In genomic region chr5:174532453-174533126, GRCh38 we compare ENCODE assay signal across 2 cellular contexts.
A peak's percentile ranks its signal among the peaks of the same experiment; 100 is the strongest.
TF ChIP-seq lines count a peak whose summit lies in the region.

No MANE protein-coding gene starts in this region.

TF ChIP-seq in GM23338, 12 proteins besides CTCF, POLR2A, EP300 and RAD21:
- TF ChIP-seq ZNF462 (CRISPR knock-in tag; IDR thresholded peaks at IDR 0.05) (no peak; the same call in 1 of the 2 replicates), JUNB (IDR thresholded peaks at IDR 0.05; ENCODE audit: unreplicated experiment) (no peak), CREB1 (CRISPR knock-in tag; IDR thresholded peaks at IDR 0.05; ENCODE audit: low read depth) (peak; percentile 53; the same call in 1 of the 2 replicates), POLR2AphosphoS5 (IDR thresholded peaks at IDR 0.05; ENCODE audit: low read depth) (peak; percentile 35; the same call in 1 of the 2 replicates), STAT1 (IDR thresholded peaks at IDR 0.05; ENCODE audit: unreplicated experiment) (no peak), EZH2 (IDR thresholded peaks at IDR 0.05; ENCODE audit: low read depth, unreplicated experiment) (no peak), ZNF114 (CRISPR knock-in tag; IDR thresholded peaks at IDR 0.05) (no peak)
- TF ChIP-seq, protein P1, sequence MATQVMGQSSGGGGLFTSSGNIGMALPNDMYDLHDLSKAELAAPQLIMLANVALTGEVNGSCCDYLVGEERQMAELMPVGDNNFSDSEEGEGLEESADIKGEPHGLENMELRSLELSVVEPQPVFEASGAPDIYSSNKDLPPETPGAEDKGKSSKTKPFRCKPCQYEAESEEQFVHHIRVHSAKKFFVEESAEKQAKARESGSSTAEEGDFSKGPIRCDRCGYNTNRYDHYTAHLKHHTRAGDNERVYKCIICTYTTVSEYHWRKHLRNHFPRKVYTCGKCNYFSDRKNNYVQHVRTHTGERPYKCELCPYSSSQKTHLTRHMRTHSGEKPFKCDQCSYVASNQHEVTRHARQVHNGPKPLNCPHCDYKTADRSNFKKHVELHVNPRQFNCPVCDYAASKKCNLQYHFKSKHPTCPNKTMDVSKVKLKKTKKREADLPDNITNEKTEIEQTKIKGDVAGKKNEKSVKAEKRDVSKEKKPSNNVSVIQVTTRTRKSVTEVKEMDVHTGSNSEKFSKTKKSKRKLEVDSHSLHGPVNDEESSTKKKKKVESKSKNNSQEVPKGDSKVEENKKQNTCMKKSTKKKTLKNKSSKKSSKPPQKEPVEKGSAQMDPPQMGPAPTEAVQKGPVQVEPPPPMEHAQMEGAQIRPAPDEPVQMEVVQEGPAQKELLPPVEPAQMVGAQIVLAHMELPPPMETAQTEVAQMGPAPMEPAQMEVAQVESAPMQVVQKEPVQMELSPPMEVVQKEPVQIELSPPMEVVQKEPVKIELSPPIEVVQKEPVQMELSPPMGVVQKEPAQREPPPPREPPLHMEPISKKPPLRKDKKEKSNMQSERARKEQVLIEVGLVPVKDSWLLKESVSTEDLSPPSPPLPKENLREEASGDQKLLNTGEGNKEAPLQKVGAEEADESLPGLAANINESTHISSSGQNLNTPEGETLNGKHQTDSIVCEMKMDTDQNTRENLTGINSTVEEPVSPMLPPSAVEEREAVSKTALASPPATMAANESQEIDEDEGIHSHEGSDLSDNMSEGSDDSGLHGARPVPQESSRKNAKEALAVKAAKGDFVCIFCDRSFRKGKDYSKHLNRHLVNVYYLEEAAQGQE (IDR thresholded peaks at IDR 0.05; ENCODE audit: unreplicated experiment), result no peak

TF ChIP-seq in K562, 482 proteins besides CTCF, POLR2A, EP300 and RAD21 (continued from another document and continues in another):
- TF ChIP-seq, protein P2, sequence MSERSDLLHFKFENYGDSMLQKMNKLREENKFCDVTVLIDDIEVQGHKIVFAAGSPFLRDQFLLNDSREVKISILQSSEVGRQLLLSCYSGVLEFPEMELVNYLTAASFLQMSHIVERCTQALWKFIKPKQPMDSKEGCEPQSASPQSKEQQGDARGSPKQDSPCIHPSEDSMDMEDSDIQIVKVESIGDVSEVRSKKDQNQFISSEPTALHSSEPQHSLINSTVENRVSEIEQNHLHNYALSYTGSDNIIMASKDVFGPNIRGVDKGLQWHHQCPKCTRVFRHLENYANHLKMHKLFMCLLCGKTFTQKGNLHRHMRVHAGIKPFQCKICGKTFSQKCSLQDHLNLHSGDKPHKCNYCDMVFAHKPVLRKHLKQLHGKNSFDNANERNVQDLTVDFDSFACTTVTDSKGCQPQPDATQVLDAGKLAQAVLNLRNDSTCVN (CRISPR knock-in tag; IDR thresholded peaks at IDR 0.05), result no peak
- TF ChIP-seq TCF7 (IDR thresholded peaks at IDR 0.05; ENCODE audit: borderline replicate concordance), result no peak
- TF ChIP-seq ZNF79 (CRISPR knock-in tag; IDR thresholded peaks at IDR 0.05; ENCODE audit: low read depth), result no peak
- no peak for TF ChIP-seq ZKSCAN1 (IDR thresholded peaks at IDR 0.05; ENCODE audit: low read depth, low read length)
- TF ChIP-seq SMAD4 (CRISPR knock-in tag; conservative IDR thresholded peaks at IDR 0.05), result peak; percentile 42; the same call in 1 of the 2 replicates
- TF ChIP-seq TEAD1 (CRISPR knock-in tag; IDR thresholded peaks at IDR 0.05), result no peak
- TF ChIP-seq ZNF133 (CRISPR knock-in tag; IDR thresholded peaks at IDR 0.05), result no peak
- TF ChIP-seq, protein P3, sequence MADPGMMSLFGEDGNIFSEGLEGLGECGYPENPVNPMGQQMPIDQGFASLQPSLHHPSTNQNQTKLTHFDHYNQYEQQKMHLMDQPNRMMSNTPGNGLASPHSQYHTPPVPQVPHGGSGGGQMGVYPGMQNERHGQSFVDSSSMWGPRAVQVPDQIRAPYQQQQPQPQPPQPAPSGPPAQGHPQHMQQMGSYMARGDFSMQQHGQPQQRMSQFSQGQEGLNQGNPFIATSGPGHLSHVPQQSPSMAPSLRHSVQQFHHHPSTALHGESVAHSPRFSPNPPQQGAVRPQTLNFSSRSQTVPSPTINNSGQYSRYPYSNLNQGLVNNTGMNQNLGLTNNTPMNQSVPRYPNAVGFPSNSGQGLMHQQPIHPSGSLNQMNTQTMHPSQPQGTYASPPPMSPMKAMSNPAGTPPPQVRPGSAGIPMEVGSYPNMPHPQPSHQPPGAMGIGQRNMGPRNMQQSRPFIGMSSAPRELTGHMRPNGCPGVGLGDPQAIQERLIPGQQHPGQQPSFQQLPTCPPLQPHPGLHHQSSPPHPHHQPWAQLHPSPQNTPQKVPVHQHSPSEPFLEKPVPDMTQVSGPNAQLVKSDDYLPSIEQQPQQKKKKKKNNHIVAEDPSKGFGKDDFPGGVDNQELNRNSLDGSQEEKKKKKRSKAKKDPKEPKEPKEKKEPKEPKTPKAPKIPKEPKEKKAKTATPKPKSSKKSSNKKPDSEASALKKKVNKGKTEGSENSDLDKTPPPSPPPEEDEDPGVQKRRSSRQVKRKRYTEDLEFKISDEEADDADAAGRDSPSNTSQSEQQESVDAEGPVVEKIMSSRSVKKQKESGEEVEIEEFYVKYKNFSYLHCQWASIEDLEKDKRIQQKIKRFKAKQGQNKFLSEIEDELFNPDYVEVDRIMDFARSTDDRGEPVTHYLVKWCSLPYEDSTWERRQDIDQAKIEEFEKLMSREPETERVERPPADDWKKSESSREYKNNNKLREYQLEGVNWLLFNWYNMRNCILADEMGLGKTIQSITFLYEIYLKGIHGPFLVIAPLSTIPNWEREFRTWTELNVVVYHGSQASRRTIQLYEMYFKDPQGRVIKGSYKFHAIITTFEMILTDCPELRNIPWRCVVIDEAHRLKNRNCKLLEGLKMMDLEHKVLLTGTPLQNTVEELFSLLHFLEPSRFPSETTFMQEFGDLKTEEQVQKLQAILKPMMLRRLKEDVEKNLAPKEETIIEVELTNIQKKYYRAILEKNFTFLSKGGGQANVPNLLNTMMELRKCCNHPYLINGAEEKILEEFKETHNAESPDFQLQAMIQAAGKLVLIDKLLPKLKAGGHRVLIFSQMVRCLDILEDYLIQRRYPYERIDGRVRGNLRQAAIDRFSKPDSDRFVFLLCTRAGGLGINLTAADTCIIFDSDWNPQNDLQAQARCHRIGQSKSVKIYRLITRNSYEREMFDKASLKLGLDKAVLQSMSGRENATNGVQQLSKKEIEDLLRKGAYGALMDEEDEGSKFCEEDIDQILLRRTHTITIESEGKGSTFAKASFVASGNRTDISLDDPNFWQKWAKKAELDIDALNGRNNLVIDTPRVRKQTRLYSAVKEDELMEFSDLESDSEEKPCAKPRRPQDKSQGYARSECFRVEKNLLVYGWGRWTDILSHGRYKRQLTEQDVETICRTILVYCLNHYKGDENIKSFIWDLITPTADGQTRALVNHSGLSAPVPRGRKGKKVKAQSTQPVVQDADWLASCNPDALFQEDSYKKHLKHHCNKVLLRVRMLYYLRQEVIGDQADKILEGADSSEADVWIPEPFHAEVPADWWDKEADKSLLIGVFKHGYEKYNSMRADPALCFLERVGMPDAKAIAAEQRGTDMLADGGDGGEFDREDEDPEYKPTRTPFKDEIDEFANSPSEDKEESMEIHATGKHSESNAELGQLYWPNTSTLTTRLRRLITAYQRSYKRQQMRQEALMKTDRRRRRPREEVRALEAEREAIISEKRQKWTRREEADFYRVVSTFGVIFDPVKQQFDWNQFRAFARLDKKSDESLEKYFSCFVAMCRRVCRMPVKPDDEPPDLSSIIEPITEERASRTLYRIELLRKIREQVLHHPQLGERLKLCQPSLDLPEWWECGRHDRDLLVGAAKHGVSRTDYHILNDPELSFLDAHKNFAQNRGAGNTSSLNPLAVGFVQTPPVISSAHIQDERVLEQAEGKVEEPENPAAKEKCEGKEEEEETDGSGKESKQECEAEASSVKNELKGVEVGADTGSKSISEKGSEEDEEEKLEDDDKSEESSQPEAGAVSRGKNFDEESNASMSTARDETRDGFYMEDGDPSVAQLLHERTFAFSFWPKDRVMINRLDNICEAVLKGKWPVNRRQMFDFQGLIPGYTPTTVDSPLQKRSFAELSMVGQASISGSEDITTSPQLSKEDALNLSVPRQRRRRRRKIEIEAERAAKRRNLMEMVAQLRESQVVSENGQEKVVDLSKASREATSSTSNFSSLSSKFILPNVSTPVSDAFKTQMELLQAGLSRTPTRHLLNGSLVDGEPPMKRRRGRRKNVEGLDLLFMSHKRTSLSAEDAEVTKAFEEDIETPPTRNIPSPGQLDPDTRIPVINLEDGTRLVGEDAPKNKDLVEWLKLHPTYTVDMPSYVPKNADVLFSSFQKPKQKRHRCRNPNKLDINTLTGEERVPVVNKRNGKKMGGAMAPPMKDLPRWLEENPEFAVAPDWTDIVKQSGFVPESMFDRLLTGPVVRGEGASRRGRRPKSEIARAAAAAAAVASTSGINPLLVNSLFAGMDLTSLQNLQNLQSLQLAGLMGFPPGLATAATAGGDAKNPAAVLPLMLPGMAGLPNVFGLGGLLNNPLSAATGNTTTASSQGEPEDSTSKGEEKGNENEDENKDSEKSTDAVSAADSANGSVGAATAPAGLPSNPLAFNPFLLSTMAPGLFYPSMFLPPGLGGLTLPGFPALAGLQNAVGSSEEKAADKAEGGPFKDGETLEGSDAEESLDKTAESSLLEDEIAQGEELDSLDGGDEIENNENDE (IDR thresholded peaks at IDR 0.05; ENCODE audit: low read depth, low read length), result no peak
- no peak for TF ChIP-seq RAD51 (IDR thresholded peaks at IDR 0.05; ENCODE audit: borderline replicate concordance, low read depth)
- TF ChIP-seq, protein P4, sequence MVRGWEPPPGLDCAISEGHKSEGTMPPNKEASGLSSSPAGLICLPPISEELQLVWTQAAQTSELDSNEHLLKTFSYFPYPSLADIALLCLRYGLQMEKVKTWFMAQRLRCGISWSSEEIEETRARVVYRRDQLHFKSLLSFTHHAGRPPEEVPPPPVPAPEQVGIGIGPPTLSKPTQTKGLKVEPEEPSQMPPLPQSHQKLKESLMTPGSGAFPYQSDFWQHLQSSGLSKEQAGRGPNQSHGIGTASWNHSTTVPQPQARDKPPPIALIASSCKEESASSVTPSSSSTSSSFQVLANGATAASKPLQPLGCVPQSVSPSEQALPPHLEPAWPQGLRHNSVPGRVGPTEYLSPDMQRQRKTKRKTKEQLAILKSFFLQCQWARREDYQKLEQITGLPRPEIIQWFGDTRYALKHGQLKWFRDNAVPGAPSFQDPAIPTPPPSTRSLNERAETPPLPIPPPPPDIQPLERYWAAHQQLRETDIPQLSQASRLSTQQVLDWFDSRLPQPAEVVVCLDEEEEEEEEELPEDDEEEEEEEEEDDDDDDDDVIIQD (CRISPR knock-in tag; IDR thresholded peaks at IDR 0.05), result no peak
- peak; percentile 87 for TF ChIP-seq JUN (IDR thresholded peaks at IDR 0.05; ENCODE audit: borderline replicate concordance, low read depth, low read length)
- no peak for TF ChIP-seq JUN (CRISPR knock-in tag; IDR thresholded peaks at IDR 0.05; ENCODE audit: borderline replicate concordance)
- no peak for TF ChIP-seq ZBTB5 (IDR thresholded peaks at IDR 0.05)
- TF ChIP-seq HMBOX1 (IDR thresholded peaks at IDR 0.05), result no peak; the same call in 1 of the 2 replicates
- no peak for TF ChIP-seq ZBTB33 (CRISPR knock-in tag; IDR thresholded peaks at IDR 0.05)
- TF ChIP-seq NBN (IDR thresholded peaks at IDR 0.05; ENCODE audit: low read depth), result no peak
- TF ChIP-seq BRD9 (IDR thresholded peaks at IDR 0.05; ENCODE audit: low read depth, partially characterized antibody), result no peak
